1 cellular context compared by ENCODE assay signal in the genomic region with DNA sequence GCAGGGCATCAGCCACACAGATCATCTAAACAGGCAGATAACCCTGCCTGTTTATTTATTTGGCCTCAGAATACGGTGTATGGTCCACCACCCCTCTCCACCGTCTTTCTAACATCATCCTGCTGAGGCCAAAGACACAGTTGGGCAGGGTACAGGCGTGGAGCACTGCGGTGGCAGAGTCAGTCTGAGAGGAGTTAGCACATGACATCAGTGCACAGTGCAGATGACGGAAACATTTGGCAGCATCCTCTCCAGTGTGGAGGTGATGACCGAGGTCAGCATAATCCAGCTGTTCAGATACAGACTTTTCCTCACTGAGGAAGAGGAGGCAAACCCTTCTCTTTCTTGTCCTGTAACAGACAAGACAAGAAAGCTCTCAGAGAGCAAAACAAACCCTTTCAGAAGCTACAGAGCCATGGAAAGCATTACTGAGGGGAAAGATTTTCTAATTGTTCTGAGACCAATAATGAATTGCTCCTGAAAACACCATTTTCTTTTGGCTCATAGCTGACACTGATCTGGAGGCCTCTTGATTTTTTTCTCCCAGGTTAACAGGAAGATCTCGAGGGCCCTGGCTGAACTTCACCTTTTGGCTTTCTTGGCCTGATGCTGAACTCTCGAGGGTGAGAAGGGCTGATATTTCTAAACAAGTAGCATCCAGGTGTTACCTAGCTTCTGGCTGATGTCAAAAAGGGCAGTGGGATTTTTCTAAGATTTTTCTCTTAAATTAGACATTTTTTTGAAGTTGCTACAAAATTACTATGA.
A peak's percentile ranks its signal among the peaks of the same experiment; 100 is the strongest.
TF ChIP-seq lines count a peak whose summit lies in the region.

No MANE protein-coding gene starts in this region.

TF ChIP-seq in HEK293, 187 proteins besides CTCF, POLR2A, EP300 and RAD21 (continued from another document):
- TF ChIP-seq, protein P1, sequence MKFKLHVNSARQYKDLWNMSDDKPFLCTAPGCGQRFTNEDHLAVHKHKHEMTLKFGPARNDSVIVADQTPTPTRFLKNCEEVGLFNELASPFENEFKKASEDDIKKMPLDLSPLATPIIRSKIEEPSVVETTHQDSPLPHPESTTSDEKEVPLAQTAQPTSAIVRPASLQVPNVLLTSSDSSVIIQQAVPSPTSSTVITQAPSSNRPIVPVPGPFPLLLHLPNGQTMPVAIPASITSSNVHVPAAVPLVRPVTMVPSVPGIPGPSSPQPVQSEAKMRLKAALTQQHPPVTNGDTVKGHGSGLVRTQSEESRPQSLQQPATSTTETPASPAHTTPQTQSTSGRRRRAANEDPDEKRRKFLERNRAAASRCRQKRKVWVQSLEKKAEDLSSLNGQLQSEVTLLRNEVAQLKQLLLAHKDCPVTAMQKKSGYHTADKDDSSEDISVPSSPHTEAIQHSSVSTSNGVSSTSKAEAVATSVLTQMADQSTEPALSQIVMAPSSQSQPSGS (tag by site-specific recombination; IDR thresholded peaks at IDR 0.05; ENCODE audit: low read depth), result peak; percentile 56; the same call in 1 of the 2 replicates
- TF ChIP-seq HOXC10 (CRISPR knock-in tag; IDR thresholded peaks at IDR 0.05) (no peak), ZNF600 (tag by site-specific recombination; IDR thresholded peaks at IDR 0.05) (peak; percentile 78), ZFP41 (tag by site-specific recombination; IDR thresholded peaks at IDR 0.05; ENCODE audit: borderline replicate concordance) (no peak), GLIS1 (tag by site-specific recombination; IDR thresholded peaks at IDR 0.05) (peak; percentile 32), ZNF366 (tag by site-specific recombination; conservative IDR thresholded peaks at IDR 0.05) (peak; percentile 67), KLF8 (tag by site-specific recombination; IDR thresholded peaks at IDR 0.05) (peak; percentile 31; the same call in 1 of the 2 replicates), ZNF324 (tag by site-specific recombination; IDR thresholded peaks at IDR 0.05) (no peak), ZBTB17 (tag by site-specific recombination; IDR thresholded peaks at IDR 0.05) (peak; percentile 93), YY2 (tag by site-specific recombination; IDR thresholded peaks at IDR 0.05) (no peak), ZNF529 (tag by site-specific recombination; IDR thresholded peaks at IDR 0.05; ENCODE audit: insufficient replicate concordance) (no peak), OVOL3 (tag by site-specific recombination; IDR thresholded peaks at IDR 0.05) (no peak), ZNF274 (IDR thresholded peaks at IDR 0.05; ENCODE audit: low read length) (no peak), ZNF274 (tag by site-specific recombination; IDR thresholded peaks at IDR 0.05; ENCODE audit: borderline replicate concordance) (no peak), ZBTB20 (tag by site-specific recombination; IDR thresholded peaks at IDR 0.05) (no peak)
- TF ChIP-seq, protein P2, sequence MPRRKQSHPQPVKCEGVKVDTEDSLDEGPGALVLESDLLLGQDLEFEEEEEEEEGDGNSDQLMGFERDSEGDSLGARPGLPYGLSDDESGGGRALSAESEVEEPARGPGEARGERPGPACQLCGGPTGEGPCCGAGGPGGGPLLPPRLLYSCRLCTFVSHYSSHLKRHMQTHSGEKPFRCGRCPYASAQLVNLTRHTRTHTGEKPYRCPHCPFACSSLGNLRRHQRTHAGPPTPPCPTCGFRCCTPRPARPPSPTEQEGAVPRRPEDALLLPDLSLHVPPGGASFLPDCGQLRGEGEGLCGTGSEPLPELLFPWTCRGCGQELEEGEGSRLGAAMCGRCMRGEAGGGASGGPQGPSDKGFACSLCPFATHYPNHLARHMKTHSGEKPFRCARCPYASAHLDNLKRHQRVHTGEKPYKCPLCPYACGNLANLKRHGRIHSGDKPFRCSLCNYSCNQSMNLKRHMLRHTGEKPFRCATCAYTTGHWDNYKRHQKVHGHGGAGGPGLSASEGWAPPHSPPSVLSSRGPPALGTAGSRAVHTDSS (tag by site-specific recombination; IDR thresholded peaks at IDR 0.05), result peak; percentile 46; the same call in 1 of the 2 replicates
- TF ChIP-seq, protein P3, sequence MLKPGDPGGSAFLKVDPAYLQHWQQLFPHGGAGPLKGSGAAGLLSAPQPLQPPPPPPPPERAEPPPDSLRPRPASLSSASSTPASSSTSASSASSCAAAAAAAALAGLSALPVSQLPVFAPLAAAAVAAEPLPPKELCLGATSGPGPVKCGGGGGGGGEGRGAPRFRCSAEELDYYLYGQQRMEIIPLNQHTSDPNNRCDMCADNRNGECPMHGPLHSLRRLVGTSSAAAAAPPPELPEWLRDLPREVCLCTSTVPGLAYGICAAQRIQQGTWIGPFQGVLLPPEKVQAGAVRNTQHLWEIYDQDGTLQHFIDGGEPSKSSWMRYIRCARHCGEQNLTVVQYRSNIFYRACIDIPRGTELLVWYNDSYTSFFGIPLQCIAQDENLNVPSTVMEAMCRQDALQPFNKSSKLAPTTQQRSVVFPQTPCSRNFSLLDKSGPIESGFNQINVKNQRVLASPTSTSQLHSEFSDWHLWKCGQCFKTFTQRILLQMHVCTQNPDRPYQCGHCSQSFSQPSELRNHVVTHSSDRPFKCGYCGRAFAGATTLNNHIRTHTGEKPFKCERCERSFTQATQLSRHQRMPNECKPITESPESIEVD (tag by site-specific recombination; IDR thresholded peaks at IDR 0.05), result no peak
- TF ChIP-seq, protein P4, sequence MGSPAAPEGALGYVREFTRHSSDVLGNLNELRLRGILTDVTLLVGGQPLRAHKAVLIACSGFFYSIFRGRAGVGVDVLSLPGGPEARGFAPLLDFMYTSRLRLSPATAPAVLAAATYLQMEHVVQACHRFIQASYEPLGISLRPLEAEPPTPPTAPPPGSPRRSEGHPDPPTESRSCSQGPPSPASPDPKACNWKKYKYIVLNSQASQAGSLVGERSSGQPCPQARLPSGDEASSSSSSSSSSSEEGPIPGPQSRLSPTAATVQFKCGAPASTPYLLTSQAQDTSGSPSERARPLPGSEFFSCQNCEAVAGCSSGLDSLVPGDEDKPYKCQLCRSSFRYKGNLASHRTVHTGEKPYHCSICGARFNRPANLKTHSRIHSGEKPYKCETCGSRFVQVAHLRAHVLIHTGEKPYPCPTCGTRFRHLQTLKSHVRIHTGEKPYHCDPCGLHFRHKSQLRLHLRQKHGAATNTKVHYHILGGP (tag by site-specific recombination; IDR thresholded peaks at IDR 0.05), result no peak
- TF ChIP-seq, protein P5, sequence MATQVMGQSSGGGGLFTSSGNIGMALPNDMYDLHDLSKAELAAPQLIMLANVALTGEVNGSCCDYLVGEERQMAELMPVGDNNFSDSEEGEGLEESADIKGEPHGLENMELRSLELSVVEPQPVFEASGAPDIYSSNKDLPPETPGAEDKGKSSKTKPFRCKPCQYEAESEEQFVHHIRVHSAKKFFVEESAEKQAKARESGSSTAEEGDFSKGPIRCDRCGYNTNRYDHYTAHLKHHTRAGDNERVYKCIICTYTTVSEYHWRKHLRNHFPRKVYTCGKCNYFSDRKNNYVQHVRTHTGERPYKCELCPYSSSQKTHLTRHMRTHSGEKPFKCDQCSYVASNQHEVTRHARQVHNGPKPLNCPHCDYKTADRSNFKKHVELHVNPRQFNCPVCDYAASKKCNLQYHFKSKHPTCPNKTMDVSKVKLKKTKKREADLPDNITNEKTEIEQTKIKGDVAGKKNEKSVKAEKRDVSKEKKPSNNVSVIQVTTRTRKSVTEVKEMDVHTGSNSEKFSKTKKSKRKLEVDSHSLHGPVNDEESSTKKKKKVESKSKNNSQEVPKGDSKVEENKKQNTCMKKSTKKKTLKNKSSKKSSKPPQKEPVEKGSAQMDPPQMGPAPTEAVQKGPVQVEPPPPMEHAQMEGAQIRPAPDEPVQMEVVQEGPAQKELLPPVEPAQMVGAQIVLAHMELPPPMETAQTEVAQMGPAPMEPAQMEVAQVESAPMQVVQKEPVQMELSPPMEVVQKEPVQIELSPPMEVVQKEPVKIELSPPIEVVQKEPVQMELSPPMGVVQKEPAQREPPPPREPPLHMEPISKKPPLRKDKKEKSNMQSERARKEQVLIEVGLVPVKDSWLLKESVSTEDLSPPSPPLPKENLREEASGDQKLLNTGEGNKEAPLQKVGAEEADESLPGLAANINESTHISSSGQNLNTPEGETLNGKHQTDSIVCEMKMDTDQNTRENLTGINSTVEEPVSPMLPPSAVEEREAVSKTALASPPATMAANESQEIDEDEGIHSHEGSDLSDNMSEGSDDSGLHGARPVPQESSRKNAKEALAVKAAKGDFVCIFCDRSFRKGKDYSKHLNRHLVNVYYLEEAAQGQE (tag by site-specific recombination; IDR thresholded peaks at IDR 0.05), result no peak
TF ChIP-seq in HEK293: peak in this region for 11.
